In genomic region chr19:3433313-3433712, GRCh38 we compare ENCODE assay signal across 26 cellular contexts. TPM values are rescaled to one million over a fixed set of nuclear protein-coding genes. Genes with fewer than 3 reads are reported as not detected.
A peak's percentile ranks its signal among the peaks of the same experiment; 100 is the strongest.
DNase-seq lines count a peak whose midpoint lies in the region; ATAC-seq and TF ChIP-seq lines count a peak whose summit lies in the region.
"Had no signal": no experiment of that assay in that cellular context is flagged by ENCODE, and none has a peak within 500 bp of the region (broad histone marks: within the 10 kb centered on the region; RNA-seq: fewer than 3 reads in every experiment).

No MANE protein-coding gene starts in this region.

- intact Hi-C loops in breast epithelium (cut with DNase I; ENCODE audit: low total_unique reads) (no loop called here), MCF 10A (cut with micrococcal nuclease) (no loop called here), esophagus squamous epithelium (cut with DNase I) (no loop called here), psoas muscle (cut with DNase I) (loop anchor here (5.0 kb wide), 1 partner anchor 86 kb away; no protein-coding TSS in a partner anchor)

- H3K27me3 ChIP-seq in breast epithelium, result no peaks in the 10 kb centered on the region
- no peaks in the 10 kb centered on the region for H3K27me3 ChIP-seq in esophagus squamous epithelium
- H3K27me3 ChIP-seq in psoas muscle (ENCODE audit: insufficient read depth in 3 of 3, low read length in 2 of 3), result no peaks in the 10 kb centered on the region
- H3K27me3 ChIP-seq in upper lobe of left lung, result no peaks in the 10 kb centered on the region
- H3K27me3 ChIP-seq: BE2C had no signal

- no peaks in the 10 kb centered on the region for H3K36me3 ChIP-seq in breast epithelium
- peaks cover 12 to 65% (median 23%) of the 10 kb centered on the region in 3 donors for H3K36me3 ChIP-seq in esophagus squamous epithelium
- H3K36me3 ChIP-seq in psoas muscle (ENCODE audit: insufficient read depth in 1 of 2, low read depth in 1 of 2), result peaks cover 5 to 64% of the 10 kb centered on the region in 2 donors
- H3K36me3 ChIP-seq in upper lobe of left lung, result peaks cover 0 to 59% (median 32%) of the 10 kb centered on the region in 4 donors

- no peak for ATAC-seq in psoas muscle
- no peak for ATAC-seq in upper lobe of left lung (ENCODE audit: low FRiP score in 2 of 2)
- ATAC-seq: activated CD8-positive, alpha-beta T cell treated with anti-CD3 and anti-CD28 coated beads, Interleukin-2, amount 10 ng/mL, durations not matched to agents 7 days and 5 days; activated naive CD8-positive, alpha-beta T cell treated with anti-CD3 and anti-CD28 coated beads, Interleukin-2, amount 50 U/mL, for 24 hours; GM12878; natural killer cell had no signal

- no peak overlapping the region for H3K27ac Mint-ChIP-seq in MCF 10A (ENCODE audit: low read depth, unreplicated experiment)
- H3K27ac Mint-ChIP-seq: endodermal cell had no signal

- WGBS in esophagus squamous epithelium, 2 donors, result 86% methylated on average over 7 of the region's 12 CpGs; no CpG with 5 or more reads in 1 of the 2 donors
- WGBS in psoas muscle, 3 donors, result 69 to 78% (median 76%) methylated on average over 7 to 12 of the region's 12 CpGs
- WGBS in upper lobe of left lung, 2 donors, result 78 to 100% methylated on average over 2 to 12 of the region's 12 CpGs

- H3K4me1 Mint-ChIP-seq in MCF 10A (ENCODE audit: insufficient read depth, unreplicated experiment), result peaks cover 18% of the 10 kb centered on the region

- no TSS peak for BruUV-seq in MCF 10A (replicated peaks; lab: Mats Ljungman, UMichigan)

- H3K4me1 ChIP-seq in breast epithelium, result peaks cover 6 to 25% of the 10 kb centered on the region in 2 donors
- peaks cover 25 to 76% (median 32%) of the 10 kb centered on the region in 3 donors for H3K4me1 ChIP-seq in esophagus squamous epithelium
- H3K4me1 ChIP-seq in psoas muscle, result peaks cover 44% of the 10 kb centered on the region
- H3K4me1 ChIP-seq in upper lobe of left lung, result peaks cover 38 to 47% (median 41%) of the 10 kb centered on the region in 4 donors

- no peak overlapping the region for H3K4me3 Mint-ChIP-seq in MCF 10A (ENCODE audit: unreplicated experiment)

- DNase-seq in breast epithelium (ENCODE audit: low spot score in 2 of 2) (no peak), MCF 10A (ENCODE audit: unreplicated experiment) (no peak), esophagus squamous epithelium (lab: John Stamatoyannopoulos, UW) (no peak), psoas muscle (peak in 1 of 2 donors; percentile 57), upper lobe of left lung (peak in 1 of 2 donors; percentile 45), NCI-H146 (lab: John Stamatoyannopoulos, UW) (no peak), SIG-M5 treated with dmso at 0.1 percent for 504 hours (lab: John Stamatoyannopoulos, UW; ENCODE audit: unreplicated experiment) (no peak)
- no peak for DNase-seq in activated CD4-positive, alpha-beta T cell treated with anti-CD3 and anti-CD28 coated beads for 48 hours
- DNase-seq: 8988T; activated CD8-positive, alpha-beta T cell treated with anti-CD3 and anti-CD28 coated beads, Interleukin-2, amount 10 ng/mL, durations not matched to agents 7 days and 5 days; activated naive CD8-positive, alpha-beta T cell treated with anti-CD3 and anti-CD28 coated beads, Interleukin-2, amount 50 U/mL, for 24 hours; BE2C; central memory CD4-positive, alpha-beta T cell; endodermal cell; natural killer cell; NCI-H1694 treated with DMSO at 0.1 percent for 48 hours; NCI-H446 treated with DMSO at 0.1 percent for 48 hours; NK-92 treated with Interleukin-12 subunit alpha and Interleukin-12 subunit beta, amount 100 ng/mL, for 24 hours; stimulated activated CD4-positive, alpha-beta T cell treated with anti-CD3 and anti-CD28 coated beads, Interleukin-1b, Interleukin-23, amount 100 ng/mL, for 48 hours; substantia nigra; T-helper 1 cell; WERI-Rb-1 had no signal

- H3K36me3 Mint-ChIP-seq in MCF 10A (ENCODE audit: insufficient read depth, unreplicated experiment), result peaks cover 94% of the 10 kb centered on the region
- H3K36me3 Mint-ChIP-seq: natural killer cell had no signal

- TF ChIP-seq POLR2A in breast epithelium (IDR thresholded peaks at IDR 0.05) (no peak), esophagus squamous epithelium (IDR thresholded peaks at IDR 0.05) (no peak), upper lobe of left lung (IDR thresholded peaks at IDR 0.05) (no peak)

- H3K27me3 Mint-ChIP-seq in MCF 10A (ENCODE audit: insufficient read depth, unreplicated experiment), result no peaks in the 10 kb centered on the region
- H3K27me3 Mint-ChIP-seq: activated naive CD8-positive, alpha-beta T cell treated with anti-CD3 and anti-CD28 coated beads, Interleukin-2, amount 50 U/mL, for 24 hours had no signal

- POLR2A ChIA-PET in MCF 10A (lab: Yijun Ruan, JAX), result interaction anchor here (0.6 kb wide), 1 partner anchor 1980 kb away, joined by 3 read pairs; no protein-coding TSS in a partner anchor

- no peaks in the 10 kb centered on the region for H3K9me3 Mint-ChIP-seq in MCF 10A (ENCODE audit: unreplicated experiment)
- H3K9me3 Mint-ChIP-seq: activated naive CD8-positive, alpha-beta T cell treated with anti-CD3 and anti-CD28 coated beads, Interleukin-2, amount 50 U/mL, for 24 hours; activated T-helper 1 cell treated with anti-CD3 and anti-CD28 coated beads, Interleukin-12 subunit alpha, Interleukin-12 subunit beta, Interleukin-2, Interleukin-4 antibody, amounts not matched to agents 30 ng/mL and 10 ng/mL and 1 ng/mL, durations not matched to agents 14 hours and 24 hours and 36 hours; endodermal cell; natural killer cell had no signal

- H3K27ac ChIP-seq in breast epithelium, result peak overlapping the region; percentile 86 to 94
- peak overlapping the region; percentile 86 to 94 (median 92) for H3K27ac ChIP-seq in esophagus squamous epithelium
- peak overlapping the region; percentile 90 for H3K27ac ChIP-seq in psoas muscle
- H3K27ac ChIP-seq in upper lobe of left lung, result peak overlapping the region; percentile 80 to 94 (median 86)
- H3K27ac ChIP-seq: WERI-Rb-1 had no signal

- H3K9me3 ChIP-seq in breast epithelium, result no peaks in the 10 kb centered on the region
- no peaks in the 10 kb centered on the region for H3K9me3 ChIP-seq in esophagus squamous epithelium
- H3K9me3 ChIP-seq in psoas muscle, result no peaks in the 10 kb centered on the region
- H3K9me3 ChIP-seq in upper lobe of left lung, result no peaks in the 10 kb centered on the region
- H3K9me3 ChIP-seq: BE2C had no signal

- CTCF ChIA-PET in MCF 10A (lab: Yijun Ruan, JAX), result interaction anchor here (1.1 to 1.2 kb wide), 2 partner anchors 39 to 70 kb away, joined by 5 to 6 read pairs; no protein-coding TSS in a partner anchor

- TF ChIP-seq CTCF in breast epithelium (IDR thresholded peaks at IDR 0.05), result no peak
- no peak for TF ChIP-seq CTCF in MCF 10A (IDR thresholded peaks at IDR 0.05; ENCODE audit: unreplicated experiment)
- TF ChIP-seq CTCF in esophagus squamous epithelium (IDR thresholded peaks at IDR 0.05), result no peak
- TF ChIP-seq CTCF in psoas muscle (IDR thresholded peaks at IDR 0.05), result no peak
- no peak for TF ChIP-seq CTCF in upper lobe of left lung (IDR thresholded peaks at IDR 0.05)

- no peak overlapping the region for H3K4me3 ChIP-seq in breast epithelium
- H3K4me3 ChIP-seq in esophagus squamous epithelium, result no peak overlapping the region
- no peak overlapping the region for H3K4me3 ChIP-seq in psoas muscle
- no peak overlapping the region for H3K4me3 ChIP-seq in upper lobe of left lung
- H3K4me3 ChIP-seq: GM12878 had no signal

- TF ChIP-seq EP300 in upper lobe of left lung (IDR thresholded peaks at IDR 0.05), result no peak

RNA-seq across cellular contexts. Expression of gene SMIM24, which starts 47.0 kb away (rescaled TPM):
- total RNA-seq in breast epithelium (1 to 10 TPM in 2 of 3 donors, not detected in 1; 2.0 to 6.7 TPM), MCF 10A (2022) (not detected in 2 replicates), esophagus squamous epithelium (not detected), psoas muscle (not detected), upper lobe of left lung (1 to 10 TPM in 1 of 6 donors, not detected in 5; 1.7 TPM)
- polyA plus RNA-seq in psoas muscle, result under 1 TPM; 0.10 to 0.53 (median 0.49) TPM
- total RNA-seq: activated T-helper 1 cell treated with anti-CD3 and anti-CD28 coated beads, Interleukin-12 subunit alpha, Interleukin-12 subunit beta, Interleukin-2, Interleukin-4 antibody, amounts not matched to agents 30 ng/mL and 10 ng/mL and 1 ng/mL, durations not matched to agents 14 hours and 24 hours and 36 hours; endodermal cell had no signal

RNA-seq across cellular contexts. Expression of gene SMIM44, which starts 49.9 kb away (rescaled TPM):
- total RNA-seq in breast epithelium (not detected), MCF 10A (2022) (not detected in 2 replicates), esophagus squamous epithelium (not detected), psoas muscle (not detected), upper lobe of left lung (not detected)
- polyA plus RNA-seq in psoas muscle, result not detected
- total RNA-seq: activated CD8-positive, alpha-beta T cell treated with anti-CD3 and anti-CD28 coated beads, Interleukin-2, amount 10 ng/mL, durations not matched to agents 7 days and 5 days; activated T-helper 1 cell treated with anti-CD3 and anti-CD28 coated beads, Interleukin-12 subunit alpha, Interleukin-12 subunit beta, Interleukin-2, Interleukin-4 antibody, amounts not matched to agents 30 ng/mL and 10 ng/mL and 1 ng/mL, durations not matched to agents 14 hours and 24 hours and 36 hours; endodermal cell; GM12878; lower leg skin; natural killer cell; renal cortical epithelial cell had no signal
- polyA plus RNA-seq: GM12878 had no signal

Comparison
In these comparisons a context has a peak if more than half of its experiments do, and no peak if none do; other contexts are left out.
1. intact Hi-C loops: an anchor here in psoas muscle (5.0 kb wide); none called in breast epithelium, MCF 10A and esophagus squamous epithelium.